19 cellular contexts compared by ENCODE assay signal in genomic region chr6:148467926-148468325, GRCh38.
"Had no signal": no experiment of that assay in that cellular context is flagged by ENCODE, and none has a peak within 500 bp of the region (broad histone marks: within the 10 kb centered on the region; RNA-seq: fewer than 3 reads in every experiment).

No MANE protein-coding gene starts in this region.

- H3K27me3 ChIP-seq: esophagus squamous epithelium, foreskin keratinocyte, hepatocyte, pancreas, upper lobe of left lung, uterus had no signal

- H3K4me3 Mint-ChIP-seq: effector memory CD8-positive, alpha-beta T cell; naive thymus-derived CD4-positive, alpha-beta T cell; neural crest cell had no signal

- H3K27ac Mint-ChIP-seq: effector memory CD8-positive, alpha-beta T cell; naive thymus-derived CD4-positive, alpha-beta T cell; progenitor cell of endocrine pancreas had no signal

- H3K4me3 ChIP-seq: esophagus squamous epithelium, hepatocyte, pancreas, upper lobe of left lung, uterus had no signal

- H3K36me3 Mint-ChIP-seq: naive thymus-derived CD4-positive, alpha-beta T cell had no signal

- H3K9me3 ChIP-seq: esophagus squamous epithelium, pancreas, upper lobe of left lung, uterus had no signal

- H3K27me3 Mint-ChIP-seq: progenitor cell of endocrine pancreas had no signal

- H3K27ac ChIP-seq: epithelial cell of prostate, esophagus squamous epithelium, foreskin keratinocyte, hepatocyte, pancreas had no signal

- DNase-seq: cerebellar nuclear complex; effector memory CD8-positive, alpha-beta T cell; esophagus squamous epithelium; foreskin keratinocyte; kidney; left colon; mammary epithelial cell; naive thymus-derived CD4-positive, alpha-beta T cell; pancreas; right cardiac atrium; small intestine; stimulated activated CD4-positive, alpha-beta T cell treated with anti-CD3 and anti-CD28 coated beads, Interleukin-12 subunit alpha, Interleukin-12 subunit beta, amount 100 ng/mL, for 4 hours; stimulated activated naive CD4-positive, alpha-beta T cell; upper lobe of left lung; uterus had no signal

- H3K36me3 ChIP-seq: pancreas, uterus had no signal

- H3K4me2 ChIP-seq: hepatocyte had no signal

- H2AFZ ChIP-seq: hepatocyte had no signal

- H3K9me3 Mint-ChIP-seq: effector memory CD8-positive, alpha-beta T cell; naive thymus-derived CD4-positive, alpha-beta T cell had no signal

- ATAC-seq: effector memory CD8-positive, alpha-beta T cell; foreskin keratinocyte; left colon; naive thymus-derived CD4-positive, alpha-beta T cell; pancreas; right cardiac atrium had no signal

- H3K4me1 ChIP-seq: foreskin keratinocyte, uterus had no signal

- H3K79me2 ChIP-seq: hepatocyte had no signal
